ENCODE assay signal across 24 cellular contexts in the genomic region with DNA sequence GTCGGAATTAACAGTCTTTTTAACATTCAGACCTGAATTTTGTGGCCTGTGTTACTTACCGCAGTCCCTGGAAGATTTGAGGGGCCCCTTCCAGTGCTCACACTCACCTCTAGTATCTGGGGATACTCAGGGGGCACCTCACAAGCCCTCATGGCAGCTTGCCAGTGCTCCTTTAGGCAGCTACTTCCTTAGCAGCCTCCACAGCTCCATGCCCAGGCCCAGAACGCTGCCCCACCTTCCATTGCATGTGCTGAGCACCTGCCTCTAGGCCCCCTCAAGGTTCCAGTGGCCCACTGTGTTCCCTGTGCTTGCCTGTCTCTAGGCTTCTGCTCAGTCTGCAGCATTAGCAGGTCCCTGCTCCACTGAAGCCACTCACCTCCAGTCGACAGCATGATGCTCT. TPM values are rescaled to one million over a fixed set of nuclear protein-coding genes. Genes with fewer than 3 reads are reported as not detected.
"Had no signal": no experiment of that assay in that cellular context is flagged by ENCODE, and none has a peak within 500 bp of the region (broad histone marks: within the 10 kb centered on the region; RNA-seq: fewer than 3 reads in every experiment).

No MANE protein-coding gene starts in this region.

- H3K36me3 ChIP-seq: left ventricle myocardium inferior, ovary, right atrium auricular region, right lobe of liver, stomach, thyroid gland, transverse colon, uterus had no signal

- H3K27ac Mint-ChIP-seq: memory B cell; naive thymus-derived CD4-positive, alpha-beta T cell; natural killer cell treated with Interleukin-12 subunit alpha and Interleukin-12 subunit beta and Interleukin-15 and Interleukin-18, amount 100 ng/mL, for 72 hours; progenitor cell of endocrine pancreas; stimulated activated naive B cell treated with anti-CD40 and anti-IgM and Interleukin-4, amounts not matched to agents 10 μg/mL and 1 μg/mL and 100 μg/mL, for 72 hours had no signal

- H3K27me3 Mint-ChIP-seq: progenitor cell of endocrine pancreas had no signal

- DNase-seq: hippocampal formation; left ventricle myocardium inferior; midbrain; mucosa of descending colon; naive thymus-derived CD4-positive, alpha-beta T cell; right lobe of liver; stimulated activated CD4-positive, alpha-beta T cell treated with anti-CD3 and anti-CD28 coated beads, Interleukin-12 subunit alpha, Interleukin-12 subunit beta, amount 100 ng/mL, for 4 hours; stimulated activated CD4-positive, alpha-beta T cell treated with anti-CD3 and anti-CD28 coated beads, Interleukin-15, amount 100 ng/mL, for 24 hours; stimulated activated CD4-positive, alpha-beta T cell treated with anti-CD3 and anti-CD28 coated beads, Interleukin-2, amount 100 ng/mL, for 24 hours; stimulated activated CD4-positive, alpha-beta T cell treated with anti-CD3 and anti-CD28 coated beads, Interleukin-4, amount 100 ng/mL, for 1 hour; stimulated activated naive B cell treated with anti-CD40 and anti-IgM and Interleukin-4, amounts not matched to agents 10 μg/mL and 1 μg/mL and 100 μg/mL, for 72 hours; stimulated activated naive CD8-positive, alpha-beta T cell treated with anti-CD3 and anti-CD28 coated beads, Interleukin-15, Interleukin-2, amounts not matched to agents 100 U/mL and 50 U/mL, for 24 hours; stomach; testis; thyroid gland; transverse colon; uterus had no signal

- H3K27me3 ChIP-seq: ovary, right atrium auricular region, right lobe of liver, stomach, testis, thyroid gland, transverse colon, uterus had no signal

- H3K9me3 ChIP-seq: testis, thyroid gland had no signal

- H3K4me3 ChIP-seq: left ventricle myocardium inferior, lung, mucosa of descending colon, ovary, right atrium auricular region, right lobe of liver, skin epidermis, stomach, testis, thyroid gland, transverse colon, uterus had no signal

- H3K4me1 Mint-ChIP-seq: memory B cell; naive thymus-derived CD4-positive, alpha-beta T cell; stimulated activated naive B cell treated with anti-CD40 and anti-IgM and Interleukin-4, amounts not matched to agents 10 μg/mL and 1 μg/mL and 100 μg/mL, for 72 hours had no signal

- H3K4me3 Mint-ChIP-seq: memory B cell; naive thymus-derived CD4-positive, alpha-beta T cell; natural killer cell treated with Interleukin-12 subunit alpha and Interleukin-12 subunit beta and Interleukin-15 and Interleukin-18, amount 100 ng/mL, for 72 hours; stimulated activated naive B cell treated with anti-CD40 and anti-IgM and Interleukin-4, amounts not matched to agents 10 μg/mL and 1 μg/mL and 100 μg/mL, for 72 hours had no signal

- H3K4me1 ChIP-seq: left ventricle myocardium inferior, right atrium auricular region, right lobe of liver, stomach, testis, thyroid gland, uterus had no signal

- H3K27ac ChIP-seq: left ventricle myocardium inferior, ovary, right atrium auricular region, right lobe of liver, stomach, testis, thyroid gland, transverse colon, uterus had no signal

- ATAC-seq: mucosa of descending colon; naive thymus-derived CD4-positive, alpha-beta T cell; natural killer cell treated with Interleukin-12 subunit alpha and Interleukin-12 subunit beta and Interleukin-15 and Interleukin-18, amount 100 ng/mL, for 72 hours; right lobe of liver; stimulated activated naive B cell treated with anti-CD40 and anti-IgM and Interleukin-4, amounts not matched to agents 10 μg/mL and 1 μg/mL and 100 μg/mL, for 72 hours; stimulated activated naive CD8-positive, alpha-beta T cell treated with anti-CD3 and anti-CD28 coated beads, Interleukin-15, Interleukin-2, amounts not matched to agents 100 U/mL and 50 U/mL, for 24 hours had no signal

RNA-seq across cellular contexts. Expression of gene PLA2R1, which starts 30.0 kb away (rescaled TPM):
- total RNA-seq: naive thymus-derived CD4-positive, alpha-beta T cell; natural killer cell treated with Interleukin-12 subunit alpha and Interleukin-12 subunit beta and Interleukin-15 and Interleukin-18, amount 100 ng/mL, for 72 hours had no signal
- polyA plus RNA-seq: naive thymus-derived CD4-positive, alpha-beta T cell had no signal
